ENCODE assay signal across 1 cellular context in genomic region chr9:99906403-99907207, GRCh38.
A peak's percentile ranks its signal among the peaks of the same experiment; 100 is the strongest.
TF ChIP-seq lines count a peak whose summit lies in the region.

TSS of gene STX17 (plus strand) at chr9:99906654. CDS start at chr9:99915240, 8,586 bp downstream.

TF ChIP-seq in K562, 482 proteins besides CTCF, POLR2A, EP300 and RAD21 (continued from another document and continues in another):
- TF ChIP-seq NRF1 (conservative IDR thresholded peaks at IDR 0.05 in 1 of 2, IDR thresholded peaks at IDR 0.05 in 1 of 2) (peak; percentile 91 to 92), ZBED1 (IDR thresholded peaks at IDR 0.05) (no peak), CBFA2T2 (conservative IDR thresholded peaks at IDR 0.05) (no peak), USF1 (CRISPR knock-in tag; IDR thresholded peaks at IDR 0.05) (no peak), E4F1 (CRISPR knock-in tag; IDR thresholded peaks at IDR 0.05; ENCODE audit: borderline replicate concordance) (no peak), TEAD4 (IDR thresholded peaks at IDR 0.05; ENCODE audit: low read length) (no peak), TEAD4 (CRISPR knock-in tag; IDR thresholded peaks at IDR 0.05; ENCODE audit: borderline replicate concordance) (no peak), ZNF695 (CRISPR knock-in tag; IDR thresholded peaks at IDR 0.05) (no peak), CBX8 (IDR thresholded peaks at IDR 0.05; ENCODE audit: borderline replicate concordance, extremely low read depth, low read depth, low read length, poor library complexity, severe bottlenecking) (no peak), NR2F6 (CRISPR knock-in tag; IDR thresholded peaks at IDR 0.05) (no peak), MCM5 (IDR thresholded peaks at IDR 0.05; ENCODE audit: low read depth) (no peak), ZNF232 (CRISPR knock-in tag; IDR thresholded peaks at IDR 0.05) (no peak), SP1 (CRISPR knock-in tag; IDR thresholded peaks at IDR 0.05) (peak; percentile 64), ZNF280B (CRISPR knock-in tag; IDR thresholded peaks at IDR 0.05) (no peak), CHD1 (IDR thresholded peaks at IDR 0.05; ENCODE audit: low read length) (no peak), ZNF311 (CRISPR knock-in tag; IDR thresholded peaks at IDR 0.05) (no peak), MTA1 (IDR thresholded peaks at IDR 0.05; ENCODE audit: borderline replicate concordance) (no peak), ZNF764 (CRISPR knock-in tag; IDR thresholded peaks at IDR 0.05; ENCODE audit: low read depth) (no peak), BRD9 (IDR thresholded peaks at IDR 0.05; ENCODE audit: low read depth, partially characterized antibody) (no peak), KLF1 (tag; IDR thresholded peaks at IDR 0.05) (no peak), TEAD2 (tag; IDR thresholded peaks at IDR 0.05) (no peak), KAT2B (IDR thresholded peaks at IDR 0.05; ENCODE audit: low read depth, low read length) (no peak), SMC3 (conservative IDR thresholded peaks at IDR 0.05; ENCODE audit: insufficient read depth, low read depth, low read length) (no peak), CTBP1 (IDR thresholded peaks at IDR 0.05; ENCODE audit: borderline replicate concordance) (peak; percentile 83), SLC30A9 (CRISPR knock-in tag; IDR thresholded peaks at IDR 0.05) (no peak), RB1 (IDR thresholded peaks at IDR 0.05; ENCODE audit: low read depth) (peak; percentile 67; the same call in 1 of the 2 replicates), RERE (CRISPR knock-in tag; IDR thresholded peaks at IDR 0.05; ENCODE audit: borderline replicate concordance) (no peak), FOS (IDR thresholded peaks at IDR 0.05; ENCODE audit: extremely low read depth, insufficient read length) (no peak), THRAP3 (IDR thresholded peaks at IDR 0.05; ENCODE audit: borderline replicate concordance) (no peak), ETS2 (tag; IDR thresholded peaks at IDR 0.05; ENCODE audit: borderline replicate concordance, poor library complexity, severe bottlenecking) (no peak), ZNF212 (CRISPR knock-in tag; IDR thresholded peaks at IDR 0.05) (no peak), PTBP1 (IDR thresholded peaks at IDR 0.05; ENCODE audit: low read depth, low read length) (no peak), CHD2 (IDR thresholded peaks at IDR 0.05; ENCODE audit: low read depth, low read length) (no peak), BRCA1 (IDR thresholded peaks at IDR 0.05) (no peak), BRCA1 (CRISPR knock-in tag; IDR thresholded peaks at IDR 0.05) (no peak), ZNF699 (CRISPR knock-in tag; IDR thresholded peaks at IDR 0.05; ENCODE audit: insufficient replicate concordance) (no peak), RCOR1 (IDR thresholded peaks at IDR 0.05; ENCODE audit: borderline replicate concordance in 1 of 2, low read depth in 2 of 2, low read length in 2 of 2) (no peak), SAFB (IDR thresholded peaks at IDR 0.05; ENCODE audit: borderline replicate concordance, low read depth, low read length) (0 out of 2 replicates have a peak, but pooled peaks have one; percentile 11), TCF7 (IDR thresholded peaks at IDR 0.05; ENCODE audit: borderline replicate concordance) (no peak), CXXC5 (CRISPR knock-in tag; IDR thresholded peaks at IDR 0.05) (peak; percentile 54; the same call in 1 of the 2 replicates), ASH1L (IDR thresholded peaks at IDR 0.05; ENCODE audit: borderline replicate concordance, low read depth, partially characterized antibody) (no peak), RNF219 (CRISPR knock-in tag; IDR thresholded peaks at IDR 0.05) (no peak), U2AF2 (optimal IDR thresholded peaks at IDR 0.05; ENCODE audit: low read depth, low read length) (no peak), ZNF436 (CRISPR knock-in tag; IDR thresholded peaks at IDR 0.05) (no peak), PURB (CRISPR knock-in tag; IDR thresholded peaks at IDR 0.05; ENCODE audit: low read depth) (no peak), DEAF1 (CRISPR knock-in tag; IDR thresholded peaks at IDR 0.05) (no peak), ELK3 (CRISPR knock-in tag; IDR thresholded peaks at IDR 0.05) (no peak), NFXL1 (CRISPR knock-in tag; IDR thresholded peaks at IDR 0.05) (no peak), RNF2 (IDR thresholded peaks at IDR 0.05) (no peak), MAFG (tag; conservative IDR thresholded peaks at IDR 0.05) (no peak), ZNF586 (CRISPR knock-in tag; conservative IDR thresholded peaks at IDR 0.05) (no peak), NBN (IDR thresholded peaks at IDR 0.05; ENCODE audit: low read depth) (no peak), ZNF398 (CRISPR knock-in tag; IDR thresholded peaks at IDR 0.05) (no peak), ESRRB (CRISPR knock-in tag; IDR thresholded peaks at IDR 0.05; ENCODE audit: borderline replicate concordance) (no peak), KDM4B (IDR thresholded peaks at IDR 0.05; ENCODE audit: borderline replicate concordance in 2 of 2, low read depth in 1 of 2) (no peak), ESRRA (IDR thresholded peaks at IDR 0.05; ENCODE audit: borderline replicate concordance, low read depth) (no peak; the same call in 1 of the 2 replicates)
